Comparison of ENCODE assay signal across 30 cellular contexts in genomic region chr10:67221939-67222494, GRCh38.
"Had no signal": no experiment of that assay in that cellular context is flagged by ENCODE, and none has a peak within 500 bp of the region (broad histone marks: within the 10 kb centered on the region; RNA-seq: fewer than 3 reads in every experiment).

No MANE protein-coding gene starts in this region.

- H3K4me1 ChIP-seq: SJCRH30 had no signal

- H3K36me3 ChIP-seq: SJCRH30 had no signal

- H3K4me3 Mint-ChIP-seq: activated CD4-positive, alpha-beta memory T cell treated with anti-CD3 and anti-CD28 coated beads for 36 hours; activated CD4-positive, alpha-beta T cell treated with anti-CD3 and anti-CD28 coated beads for 36 hours; activated CD4-positive, alpha-beta T cell treated with anti-CD3 and anti-CD28 coated beads, Interleukin-2, amount 10 ng/mL, durations not matched to agents 7 days and 5 days; activated naive CD4-positive, alpha-beta T cell treated with anti-CD3 and anti-CD28 coated beads, Interleukin-2, amount 10 ng/mL, durations not matched to agents 7 days and 5 days; activated naive CD8-positive, alpha-beta T cell; activated naive CD8-positive, alpha-beta T cell treated with anti-CD3 and anti-CD28 coated beads, Interleukin-2, amount 50 U/mL, for 24 hours; brain; IgD-negative memory B cell; T-helper 1 cell treated with Interleukin-12 subunit alpha and Interleukin-12 subunit beta and Interleukin-4 antibody, amounts not matched to agents 30 μg/mL and 1 μg/mL, for 36 hours; T-helper 2 cell treated with Interferon-gamma antibody and Interleukin-4, amounts not matched to agents 5 μg/mL and 100 μg/mL, for 36 hours; WTC11 had no signal

- H3K27ac ChIP-seq: PC-9, RWPE1, SJCRH30, SK-N-MC had no signal

- ATAC-seq: activated CD4-positive, alpha-beta T cell treated with anti-CD3 and anti-CD28 coated beads for 36 hours; activated CD4-positive, CD25-positive, alpha-beta regulatory T cell treated with anti-CD3 and anti-CD28 coated beads, Interleukin-2, amount 50 U/mL, for 24 hours; activated naive CD8-positive, alpha-beta T cell treated with anti-CD3 and anti-CD28 coated beads, Interleukin-2, amount 50 U/mL, for 24 hours; WTC11 had no signal

- H3K36me3 Mint-ChIP-seq: activated naive CD4-positive, alpha-beta T cell treated with anti-CD3 and anti-CD28 coated beads, Interleukin-2, amount 10 ng/mL, durations not matched to agents 7 days and 5 days; activated naive CD8-positive, alpha-beta T cell; brain; IgD-negative memory B cell had no signal

- H3K27me3 ChIP-seq: SJCRH30 had no signal

- DNase-seq: activated CD4-positive, alpha-beta memory T cell treated with anti-CD3 and anti-CD28 coated beads for 36 hours; activated CD4-positive, alpha-beta T cell treated with anti-CD3 and anti-CD28 coated beads for 36 hours; activated CD4-positive, alpha-beta T cell treated with anti-CD3 and anti-CD28 coated beads, Interleukin-2, amount 10 ng/mL, durations not matched to agents 7 days and 5 days; activated CD8-positive, alpha-beta memory T cell treated with anti-CD3 and anti-CD28 coated beads, Interleukin-2, amount 50 U/mL, for 48 hours; activated effector memory CD4-positive, alpha-beta T cell treated with Interleukin-2 at 50 U/mL for 16 hours; activated naive CD4-positive, alpha-beta T cell treated with anti-CD3 and anti-CD28 coated beads, Interleukin-2, amount 10 ng/mL, durations not matched to agents 7 days and 5 days; activated naive CD8-positive, alpha-beta T cell treated with anti-CD3 and anti-CD28 coated beads, Interleukin-2, amount 50 U/mL, for 24 hours; activated T-cell treated with anti-CD3 and anti-CD28 coated beads, Interleukin-2, amount 50 U/mL, for 48 hours; anterior cingulate cortex; Karpas-422; KBM-7; NCI-H1105; NCI-H1436 treated with DMSO at 0.1 percent for 48 hours; NCI-H1694 treated with DMSO at 0.1 percent for 48 hours; NCI-H2029; NCI-H345; NCI-H524 treated with DMSO at 0.1 percent for 48 hours; NCI-H748 treated with DMSO at 0.1 percent for 48 hours; PC-9; SHP77; SJCRH30 had no signal

- H3K4me1 Mint-ChIP-seq: activated CD4-positive, alpha-beta T cell treated with anti-CD3 and anti-CD28 coated beads for 36 hours; activated CD4-positive, alpha-beta T cell treated with anti-CD3 and anti-CD28 coated beads, Interleukin-2, amount 10 ng/mL, durations not matched to agents 7 days and 5 days; activated naive CD4-positive, alpha-beta T cell treated with anti-CD3 and anti-CD28 coated beads, Interleukin-2, amount 10 ng/mL, durations not matched to agents 7 days and 5 days; activated naive CD8-positive, alpha-beta T cell treated with anti-CD3 and anti-CD28 coated beads, Interleukin-2, amount 50 U/mL, for 24 hours; IgD-negative memory B cell had no signal

- H3K27ac Mint-ChIP-seq: activated CD4-positive, alpha-beta memory T cell treated with anti-CD3 and anti-CD28 coated beads for 36 hours; activated CD4-positive, alpha-beta T cell treated with anti-CD3 and anti-CD28 coated beads for 36 hours; activated CD4-positive, alpha-beta T cell treated with anti-CD3 and anti-CD28 coated beads, Interleukin-2, amount 10 ng/mL, durations not matched to agents 7 days and 5 days; activated naive CD4-positive, alpha-beta T cell treated with anti-CD3 and anti-CD28 coated beads, Interleukin-2, amount 10 ng/mL, durations not matched to agents 7 days and 5 days; activated naive CD8-positive, alpha-beta T cell; activated naive CD8-positive, alpha-beta T cell treated with anti-CD3 and anti-CD28 coated beads, Interleukin-2, amount 50 U/mL, for 24 hours; brain; IgD-negative memory B cell; T-helper 1 cell treated with Interleukin-12 subunit alpha and Interleukin-12 subunit beta and Interleukin-4 antibody, amounts not matched to agents 30 μg/mL and 1 μg/mL, for 36 hours; T-helper 2 cell treated with Interferon-gamma antibody and Interleukin-4, amounts not matched to agents 5 μg/mL and 100 μg/mL, for 36 hours; WTC11 had no signal

- H3K9me3 ChIP-seq: SJCRH30 had no signal

- H3K9me3 Mint-ChIP-seq: activated CD4-positive, alpha-beta memory T cell treated with anti-CD3 and anti-CD28 coated beads for 36 hours; activated CD4-positive, alpha-beta T cell treated with anti-CD3 and anti-CD28 coated beads, Interleukin-2, amount 10 ng/mL, durations not matched to agents 7 days and 5 days; activated naive CD4-positive, alpha-beta T cell treated with anti-CD3 and anti-CD28 coated beads, Interleukin-2, amount 10 ng/mL, durations not matched to agents 7 days and 5 days; T-helper 1 cell treated with Interleukin-12 subunit alpha and Interleukin-12 subunit beta and Interleukin-4 antibody, amounts not matched to agents 30 μg/mL and 1 μg/mL, for 36 hours; T-helper 2 cell treated with Interferon-gamma antibody and Interleukin-4, amounts not matched to agents 5 μg/mL and 100 μg/mL, for 36 hours had no signal

- H3K27me3 Mint-ChIP-seq: activated CD4-positive, alpha-beta T cell treated with anti-CD3 and anti-CD28 coated beads, Interleukin-2, amount 10 ng/mL, durations not matched to agents 7 days and 5 days; activated naive CD4-positive, alpha-beta T cell treated with anti-CD3 and anti-CD28 coated beads, Interleukin-2, amount 10 ng/mL, durations not matched to agents 7 days and 5 days; IgD-negative memory B cell had no signal

- H3K4me3 ChIP-seq: PC-9, SJCRH30, SK-N-MC had no signal
